In genomic region chr10:95505641-95506040, GRCh38 we compare ENCODE assay signal across 25 cellular contexts. TPM values are rescaled to one million over a fixed set of nuclear protein-coding genes. Genes with fewer than 3 reads are reported as not detected.
A peak's percentile ranks its signal among the peaks of the same experiment; 100 is the strongest.
DNase-seq lines count a peak whose midpoint lies in the region; TF ChIP-seq lines count a peak whose summit lies in the region.
"Had no signal": no experiment of that assay in that cellular context is flagged by ENCODE, and none has a peak within 500 bp of the region (broad histone marks: within the 10 kb centered on the region; RNA-seq: fewer than 3 reads in every experiment).

No MANE protein-coding gene starts in this region.

- no peaks in the 10 kb centered on the region for H3K9me3 Mint-ChIP-seq in endothelial cell (ENCODE audit: unreplicated experiment)
- H3K9me3 Mint-ChIP-seq: activated CD4-positive, alpha-beta T cell treated with anti-CD3 and anti-CD28 coated beads, Interleukin-2, amount 10 ng/mL, durations not matched to agents 24 days and 14 days; activated naive CD4-positive, alpha-beta T cell treated with anti-CD3 and anti-CD28 coated beads for 36 hours; activated T-cell treated with anti-CD3 and anti-CD28 coated beads, Interleukin-2, amount 50 U/mL, for 72 hours; stimulated activated memory B cell treated with anti-CD40 and anti-IgM and Interleukin-4, amounts not matched to agents 10 μg/mL and 1 μg/mL and 100 μg/mL, for 72 hours had no signal

- POLR2A ChIA-PET in HEK293T (lab: Yijun Ruan, JAX) = no interaction called here

- H3K27ac Mint-ChIP-seq in endothelial cell (ENCODE audit: unreplicated experiment) = no peak overlapping the region
- H3K27ac Mint-ChIP-seq: activated CD4-positive, alpha-beta T cell treated with anti-CD3 and anti-CD28 coated beads, Interleukin-2, amount 10 ng/mL, durations not matched to agents 24 days and 14 days; activated naive CD4-positive, alpha-beta T cell treated with anti-CD3 and anti-CD28 coated beads for 36 hours; activated T-cell treated with anti-CD3 and anti-CD28 coated beads, Interleukin-2, amount 50 U/mL, for 72 hours; stimulated activated memory B cell treated with anti-CD40 and anti-IgM and Interleukin-4, amounts not matched to agents 10 μg/mL and 1 μg/mL and 100 μg/mL, for 72 hours had no signal

- H3K36me3 ChIP-seq in ascending aorta (peaks cover 3 to 11% of the 10 kb centered on the region in 2 donors), stomach (no peaks in the 10 kb centered on the region)
- H3K36me3 ChIP-seq: cardiac muscle cell had no signal

- peaks cover 69% of the 10 kb centered on the region for H3K4me1 Mint-ChIP-seq in endothelial cell (ENCODE audit: unreplicated experiment)
- H3K4me1 Mint-ChIP-seq: activated CD4-positive, alpha-beta T cell treated with anti-CD3 and anti-CD28 coated beads, Interleukin-2, amount 10 ng/mL, durations not matched to agents 24 days and 14 days; stimulated activated memory B cell treated with anti-CD40 and anti-IgM and Interleukin-4, amounts not matched to agents 10 μg/mL and 1 μg/mL and 100 μg/mL, for 72 hours had no signal

- no peak for DNase-seq in HEK293T (ENCODE audit: extremely low spot score)
- DNase-seq in ascending aorta (ENCODE audit: low spot score in 2 of 2) = no peak
- DNase-seq in stomach = no peak
- no peak for DNase-seq in stimulated activated CD4-positive, alpha-beta T cell treated with anti-CD3 and anti-CD28 coated beads, Interleukin-4, amount 100 ng/mL, for 1 hour
- DNase-seq in HK-2 (ENCODE audit: unreplicated experiment) = no peak
- DNase-seq in kidney glomerular epithelial cell (lab: John Stamatoyannopoulos, UW) = no peak
- DNase-seq in endothelial cell (ENCODE audit: low spot score) = no peak
- DNase-seq: activated CD4-positive, alpha-beta T cell treated with anti-CD3 and anti-CD28 coated beads, Interleukin-2, amount 10 ng/mL, durations not matched to agents 24 days and 14 days; activated naive CD4-positive, alpha-beta T cell treated with anti-CD3 and anti-CD28 coated beads for 36 hours; activated T-cell treated with anti-CD3 and anti-CD28 coated beads, Interleukin-2, amount 50 U/mL, for 72 hours; Calu3; H7; hypothalamus; Kasumi-1; MV-4-11; NCI-H187; SK-N-SH; stimulated activated CD4-positive, alpha-beta T cell treated with anti-CD3 and anti-CD28 coated beads, Interleukin-2, amount 100 ng/mL, for 48 hours had no signal

- H3K27me3 ChIP-seq in ascending aorta (no peaks in the 10 kb centered on the region), layer of hippocampus (ENCODE audit: control insufficient read depth, insufficient read depth, low read length) (no peaks in the 10 kb centered on the region), stomach (no peaks in the 10 kb centered on the region)
- H3K27me3 ChIP-seq: cardiac muscle cell had no signal

- TF ChIP-seq POLR2A in stomach (IDR thresholded peaks at IDR 0.05) = no peak

- intact Hi-C loops in ascending aorta (cut with DNase I) (no loop called here), stomach (cut with DNase I; ENCODE audit: low total_unique reads) (no loop called here)

- H3K9me3 ChIP-seq in ascending aorta (no peaks in the 10 kb centered on the region), stomach (no peaks in the 10 kb centered on the region)
- H3K9me3 ChIP-seq: SK-N-SH had no signal

- H3K4me1 ChIP-seq in ascending aorta (peaks cover 22 to 93% of the 10 kb centered on the region in 2 donors), stomach (peaks cover 47 to 98% (median 87%) of the 10 kb centered on the region in 4 donors)

- H3K36me3 Mint-ChIP-seq in endothelial cell (ENCODE audit: low read depth, unreplicated experiment) = peaks cover 8% of the 10 kb centered on the region
- H3K36me3 Mint-ChIP-seq: stimulated activated memory B cell treated with anti-CD40 and anti-IgM and Interleukin-4, amounts not matched to agents 10 μg/mL and 1 μg/mL and 100 μg/mL, for 72 hours had no signal

- WGBS in stomach, 5 donors = 43 to 62% (median 51%) methylated on average over 3 of the region's 3 CpGs

- CTCF ChIA-PET in HEK293T (lab: Yijun Ruan, JAX) = no interaction called here

- no peak for TF ChIP-seq EP300 in stomach (IDR thresholded peaks at IDR 0.05)

- H3K4me3 Mint-ChIP-seq in endothelial cell (ENCODE audit: unreplicated experiment) = no peak overlapping the region
- H3K4me3 Mint-ChIP-seq: activated CD4-positive, alpha-beta T cell treated with anti-CD3 and anti-CD28 coated beads, Interleukin-2, amount 10 ng/mL, durations not matched to agents 24 days and 14 days; activated naive CD4-positive, alpha-beta T cell treated with anti-CD3 and anti-CD28 coated beads for 36 hours; activated T-cell treated with anti-CD3 and anti-CD28 coated beads, Interleukin-2, amount 50 U/mL, for 72 hours; stimulated activated memory B cell treated with anti-CD40 and anti-IgM and Interleukin-4, amounts not matched to agents 10 μg/mL and 1 μg/mL and 100 μg/mL, for 72 hours had no signal

- peaks cover 5% of the 10 kb centered on the region for H3K27me3 Mint-ChIP-seq in endothelial cell (ENCODE audit: unreplicated experiment)

- TF ChIP-seq CTCF in ascending aorta (IDR thresholded peaks at IDR 0.05) = no peak
- no peak for TF ChIP-seq CTCF in stomach (IDR thresholded peaks at IDR 0.05)
- no peak for TF ChIP-seq CTCF in endothelial cell (IDR thresholded peaks at IDR 0.05; ENCODE audit: unreplicated experiment)

- H3K27ac ChIP-seq in ascending aorta (peak overlapping the region; percentile 88 to 92), layer of hippocampus (ENCODE audit: low read depth, low read length) (peak overlapping the region; percentile 54), stomach (peak overlapping the region in 4 of 5 donors; percentile 81 to 95 (median 87))
- H3K27ac ChIP-seq: cardiac muscle cell, epithelial cell of prostate, RWPE1, VCaP had no signal

- H3K4me3 ChIP-seq in ascending aorta (peak overlapping the region in 1 of 2 donors; percentile 30), stomach (no peak overlapping the region)
- H3K4me3 ChIP-seq: cardiac muscle cell, lung had no signal

TF ChIP-seq in HEK293T, 16 proteins besides CTCF, POLR2A, EP300 and RAD21:
- TF ChIP-seq, protein P1, sequence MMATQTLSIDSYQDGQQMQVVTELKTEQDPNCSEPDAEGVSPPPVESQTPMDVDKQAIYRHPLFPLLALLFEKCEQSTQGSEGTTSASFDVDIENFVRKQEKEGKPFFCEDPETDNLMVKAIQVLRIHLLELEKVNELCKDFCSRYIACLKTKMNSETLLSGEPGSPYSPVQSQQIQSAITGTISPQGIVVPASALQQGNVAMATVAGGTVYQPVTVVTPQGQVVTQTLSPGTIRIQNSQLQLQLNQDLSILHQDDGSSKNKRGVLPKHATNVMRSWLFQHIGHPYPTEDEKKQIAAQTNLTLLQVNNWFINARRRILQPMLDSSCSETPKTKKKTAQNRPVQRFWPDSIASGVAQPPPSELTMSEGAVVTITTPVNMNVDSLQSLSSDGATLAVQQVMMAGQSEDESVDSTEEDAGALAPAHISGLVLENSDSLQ (IDR thresholded peaks at IDR 0.05) = peak; percentile 41; the same call in 1 of the 2 replicates
- no peak for TF ChIP-seq ELF4 (IDR thresholded peaks at IDR 0.05)

RNA-seq across cellular contexts. Expression of gene SORBS1, which starts 55.5 kb away (rescaled TPM):
- total RNA-seq in ascending aorta (416 TPM), stomach (100 to 1,000 TPM in 4 of 5 donors, 10 to 100 TPM in 1; 44.9 to 713 (median 440) TPM), endothelial cell (ENCODE audit: unreplicated experiment) (103 TPM)
- 10 to 100 TPM; 34.4 to 94.8 (median 42.0) TPM for polyA plus RNA-seq in stomach
